In the genomic region with DNA sequence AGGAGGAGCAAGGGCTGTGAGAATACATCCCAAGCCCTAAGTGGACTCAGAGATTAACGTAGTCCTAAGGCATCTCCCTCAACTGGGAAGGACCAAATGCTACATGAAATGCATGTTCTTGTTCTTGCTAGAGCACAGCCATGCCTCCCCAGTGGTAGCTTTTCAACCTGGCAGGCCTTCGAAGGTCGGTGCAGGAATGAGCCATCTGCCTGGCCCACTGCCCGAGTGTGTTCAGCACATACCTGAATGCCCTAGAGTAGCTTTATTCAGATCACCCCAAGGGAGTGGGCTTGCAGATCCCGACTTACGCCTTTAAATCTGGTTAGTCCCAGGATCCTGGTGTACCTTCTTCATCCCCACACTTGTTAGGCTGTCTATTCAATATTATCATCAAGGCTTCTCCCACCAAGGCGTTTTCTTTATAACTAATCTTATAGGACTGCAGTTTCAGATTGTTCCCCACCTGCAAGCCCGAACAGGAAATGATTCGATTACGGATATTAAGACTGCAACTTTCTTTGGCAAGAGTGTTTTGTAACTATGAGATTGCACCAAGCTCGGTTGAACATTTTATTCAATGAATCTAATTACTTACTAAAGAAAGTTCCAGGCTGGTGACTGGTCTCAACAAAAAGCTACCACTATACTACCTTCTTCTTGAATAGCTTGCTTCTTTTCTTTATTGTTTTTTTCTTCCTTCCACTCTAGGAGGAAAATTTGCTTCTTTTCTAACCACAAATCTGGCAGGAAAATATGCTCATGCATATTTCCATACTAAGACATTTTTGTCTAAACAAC, we compare ENCODE assay signal across 2 cellular contexts.
TF ChIP-seq lines count a peak whose summit lies in the region.

No MANE protein-coding gene starts in this region.

TF ChIP-seq in SK-N-SH, 30 proteins besides CTCF, POLR2A, EP300 and RAD21 (continued from another document):
- TF ChIP-seq FOXJ3 (CRISPR knock-in tag; IDR thresholded peaks at IDR 0.05) (no peak), FOXM1 (IDR thresholded peaks at IDR 0.05; ENCODE audit: low read depth) (no peak), FOSL2 (IDR thresholded peaks at IDR 0.05; ENCODE audit: borderline replicate concordance, low read depth) (no peak), TAF1 (IDR thresholded peaks at IDR 0.05; ENCODE audit: borderline replicate concordance, low read depth, low read length) (no peak), NFIC (IDR thresholded peaks at IDR 0.05; ENCODE audit: borderline replicate concordance) (no peak), SIN3A (IDR thresholded peaks at IDR 0.05; ENCODE audit: borderline replicate concordance, low read depth, low read length) (no peak)
- TF ChIP-seq, protein P1, sequence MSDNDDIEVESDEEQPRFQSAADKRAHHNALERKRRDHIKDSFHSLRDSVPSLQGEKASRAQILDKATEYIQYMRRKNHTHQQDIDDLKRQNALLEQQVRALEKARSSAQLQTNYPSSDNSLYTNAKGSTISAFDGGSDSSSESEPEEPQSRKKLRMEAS (IDR thresholded peaks at IDR 0.05; ENCODE audit: low read depth) = no peak
- TF ChIP-seq, protein P2, sequence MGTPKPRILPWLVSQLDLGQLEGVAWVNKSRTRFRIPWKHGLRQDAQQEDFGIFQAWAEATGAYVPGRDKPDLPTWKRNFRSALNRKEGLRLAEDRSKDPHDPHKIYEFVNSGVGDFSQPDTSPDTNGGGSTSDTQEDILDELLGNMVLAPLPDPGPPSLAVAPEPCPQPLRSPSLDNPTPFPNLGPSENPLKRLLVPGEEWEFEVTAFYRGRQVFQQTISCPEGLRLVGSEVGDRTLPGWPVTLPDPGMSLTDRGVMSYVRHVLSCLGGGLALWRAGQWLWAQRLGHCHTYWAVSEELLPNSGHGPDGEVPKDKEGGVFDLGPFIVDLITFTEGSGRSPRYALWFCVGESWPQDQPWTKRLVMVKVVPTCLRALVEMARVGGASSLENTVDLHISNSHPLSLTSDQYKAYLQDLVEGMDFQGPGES (IDR thresholded peaks at IDR 0.05; ENCODE audit: low read depth, low read length) = no peak
- TF ChIP-seq, protein P3, sequence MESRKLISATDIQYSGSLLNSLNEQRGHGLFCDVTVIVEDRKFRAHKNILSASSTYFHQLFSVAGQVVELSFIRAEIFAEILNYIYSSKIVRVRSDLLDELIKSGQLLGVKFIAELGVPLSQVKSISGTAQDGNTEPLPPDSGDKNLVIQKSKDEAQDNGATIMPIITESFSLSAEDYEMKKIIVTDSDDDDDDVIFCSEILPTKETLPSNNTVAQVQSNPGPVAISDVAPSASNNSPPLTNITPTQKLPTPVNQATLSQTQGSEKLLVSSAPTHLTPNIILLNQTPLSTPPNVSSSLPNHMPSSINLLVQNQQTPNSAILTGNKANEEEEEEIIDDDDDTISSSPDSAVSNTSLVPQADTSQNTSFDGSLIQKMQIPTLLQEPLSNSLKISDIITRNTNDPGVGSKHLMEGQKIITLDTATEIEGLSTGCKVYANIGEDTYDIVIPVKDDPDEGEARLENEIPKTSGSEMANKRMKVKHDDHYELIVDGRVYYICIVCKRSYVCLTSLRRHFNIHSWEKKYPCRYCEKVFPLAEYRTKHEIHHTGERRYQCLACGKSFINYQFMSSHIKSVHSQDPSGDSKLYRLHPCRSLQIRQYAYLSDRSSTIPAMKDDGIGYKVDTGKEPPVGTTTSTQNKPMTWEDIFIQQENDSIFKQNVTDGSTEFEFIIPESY (IDR thresholded peaks at IDR 0.05; ENCODE audit: borderline replicate concordance, low read depth) = no peak

TF ChIP-seq in SK-N-SH treated with all-trans-retinoic acid at 6 μM for 48 hours, 23 proteins besides CTCF, POLR2A, EP300 and RAD21 (continued from another document):
- TF ChIP-seq, protein P4, sequence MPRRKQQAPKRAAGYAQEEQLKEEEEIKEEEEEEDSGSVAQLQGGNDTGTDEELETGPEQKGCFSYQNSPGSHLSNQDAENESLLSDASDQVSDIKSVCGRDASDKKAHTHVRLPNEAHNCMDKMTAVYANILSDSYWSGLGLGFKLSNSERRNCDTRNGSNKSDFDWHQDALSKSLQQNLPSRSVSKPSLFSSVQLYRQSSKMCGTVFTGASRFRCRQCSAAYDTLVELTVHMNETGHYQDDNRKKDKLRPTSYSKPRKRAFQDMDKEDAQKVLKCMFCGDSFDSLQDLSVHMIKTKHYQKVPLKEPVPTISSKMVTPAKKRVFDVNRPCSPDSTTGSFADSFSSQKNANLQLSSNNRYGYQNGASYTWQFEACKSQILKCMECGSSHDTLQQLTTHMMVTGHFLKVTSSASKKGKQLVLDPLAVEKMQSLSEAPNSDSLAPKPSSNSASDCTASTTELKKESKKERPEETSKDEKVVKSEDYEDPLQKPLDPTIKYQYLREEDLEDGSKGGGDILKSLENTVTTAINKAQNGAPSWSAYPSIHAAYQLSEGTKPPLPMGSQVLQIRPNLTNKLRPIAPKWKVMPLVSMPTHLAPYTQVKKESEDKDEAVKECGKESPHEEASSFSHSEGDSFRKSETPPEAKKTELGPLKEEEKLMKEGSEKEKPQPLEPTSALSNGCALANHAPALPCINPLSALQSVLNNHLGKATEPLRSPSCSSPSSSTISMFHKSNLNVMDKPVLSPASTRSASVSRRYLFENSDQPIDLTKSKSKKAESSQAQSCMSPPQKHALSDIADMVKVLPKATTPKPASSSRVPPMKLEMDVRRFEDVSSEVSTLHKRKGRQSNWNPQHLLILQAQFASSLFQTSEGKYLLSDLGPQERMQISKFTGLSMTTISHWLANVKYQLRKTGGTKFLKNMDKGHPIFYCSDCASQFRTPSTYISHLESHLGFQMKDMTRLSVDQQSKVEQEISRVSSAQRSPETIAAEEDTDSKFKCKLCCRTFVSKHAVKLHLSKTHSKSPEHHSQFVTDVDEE (CRISPR knock-in tag; IDR thresholded peaks at IDR 0.05) = no peak
- TF ChIP-seq GLIS3 (CRISPR knock-in tag; IDR thresholded peaks at IDR 0.05) (no peak), ZFP30 (CRISPR knock-in tag; IDR thresholded peaks at IDR 0.05) (no peak)
